In genomic region chr12:108840605-108841328, GRCh38 we compare ENCODE assay signal across 8 cellular contexts. TPM values are rescaled to one million over a fixed set of nuclear protein-coding genes. Genes with fewer than 3 reads are reported as not detected.
DNase-seq lines count a peak whose midpoint lies in the region; ATAC-seq and TF ChIP-seq lines count a peak whose summit lies in the region.
"Had no signal": no experiment of that assay in that cellular context is flagged by ENCODE, and none has a peak within 500 bp of the region (broad histone marks: within the 10 kb centered on the region; RNA-seq: fewer than 3 reads in every experiment).

No MANE protein-coding gene starts in this region.

- H3K36me3 Mint-ChIP-seq in WTC11 = peaks cover 15% of the 10 kb centered on the region

- peak overlapping the region; percentile 82; the same call in 1 of the 2 replicates for H3K4me2 ChIP-seq in HCT116 (ENCODE audit: low read length)

- H3K4me1 Mint-ChIP-seq in WTC11 = peaks cover 35% of the 10 kb centered on the region

- TF ChIP-seq CTCF in HCT116 (IDR thresholded peaks at IDR 0.05 in 2 of 3, conservative IDR thresholded peaks at IDR 0.05 in 1 of 3; ENCODE audit: borderline replicate concordance in 1 of 3, insufficient read depth in 1 of 3, low read depth in 2 of 3, low read length in 2 of 3) (no peak), WTC11 (IDR thresholded peaks at IDR 0.05) (no peak), fibroblast of villous mesenchyme (IDR thresholded peaks at IDR 0.05; ENCODE audit: insufficient read depth, low read depth, low read length) (no peak)

- peaks cover 86% of the 10 kb centered on the region for H3K79me2 ChIP-seq in HCT116 (ENCODE audit: insufficient read depth, low read length)

- peaks cover 3% of the 10 kb centered on the region; the same call in 1 of the 2 replicates for H3K9me3 Mint-ChIP-seq in WTC11

- H2AFZ ChIP-seq in HCT116 (ENCODE audit: low read depth, low read length, poor library complexity, severe bottlenecking) = no peak overlapping the region

- no peak overlapping the region for H3K4me3 Mint-ChIP-seq in WTC11

- TF ChIP-seq POLR2A in HCT116 (IDR thresholded peaks at IDR 0.05; ENCODE audit: borderline replicate concordance, extremely low read depth, insufficient read depth, insufficient read length) = no peak

- H3K27me3 Mint-ChIP-seq in WTC11 (ENCODE audit: low read depth) = no peaks in the 10 kb centered on the region

- H3K4me1 ChIP-seq in HCT116 (ENCODE audit: control insufficient read depth in 1 of 2, insufficient read depth in 2 of 2, low read length in 2 of 2) = peaks cover 56 to 85% of the 10 kb centered on the region in 2 experiments

- RAD21 ChIA-PET in HCT116 (lab: Charles Lee; ENCODE audit: low non-redundant PET in 1 of 2, low total read pairs in 2 of 2, uncharacterized antibody in 2 of 2, unreplicated experiment in 2 of 2) = no interaction called here

- ATAC-seq in HCT116 = no peak
- ATAC-seq in WTC11 = peak; percentile 12; the same call in 1 of the 2 replicates

- H4K20me1 ChIP-seq in HCT116 (ENCODE audit: insufficient read depth) = no peaks in the 10 kb centered on the region

- no peaks in the 10 kb centered on the region for H3K9me3 ChIP-seq in HCT116 (ENCODE audit: control insufficient read depth in 1 of 2, insufficient read depth in 1 of 2, low read depth in 1 of 2, low read length in 2 of 2)

- peak overlapping the region; percentile 37 for H3K27ac Mint-ChIP-seq in WTC11

- BruUV-seq in HCT116 (replicated peaks; lab: Mats Ljungman, UMichigan) = no TSS peak

- intact Hi-C loops in HCT116 (cut with micrococcal nuclease) = no loop called here

- H3K27me3 ChIP-seq in HCT116 (ENCODE audit: insufficient read depth, low read length) = no peaks in the 10 kb centered on the region

- H3K9me2 ChIP-seq in HCT116 (ENCODE audit: insufficient read depth) = no peaks in the 10 kb centered on the region

- peaks cover 0 to 51% of the 10 kb centered on the region in 2 experiments; a peak in 2 of 4 replicates for H3K36me3 ChIP-seq in HCT116 (ENCODE audit: control insufficient read depth in 1 of 2, insufficient read depth in 2 of 2, low read length in 2 of 2)

- no peak overlapping the region for H3K4me3 ChIP-seq in HCT116 (replicated peaks in 1 of 2; ENCODE audit: low read depth in 1 of 2, low read length in 2 of 2)
- H3K4me3 ChIP-seq in fibroblast of villous mesenchyme (ENCODE audit: low read depth, low read length) = no peak overlapping the region

- peak overlapping the region; percentile 99 for H3K27ac ChIP-seq in HCT116 (ENCODE audit: low read depth, low read length)

- CTCF ChIA-PET in HCT116 (lab: Charles Lee) = no interaction called here
- CTCF ChIA-PET in WTC11 (lab: Charles Lee) = no interaction called here

- POLR2A ChIA-PET in HCT116 (lab: Charles Lee) (no interaction called here), WTC11 (lab: Charles Lee) (no interaction called here)

- DNase-seq in HCT116 (ENCODE audit: low read depth, low spot score) = no peak
- DNase-seq in WTC11 (ENCODE audit: low spot score) = no peak
- peak; percentile 65 for DNase-seq in fibroblast of villous mesenchyme (ENCODE audit: low read depth)
- DNase-seq in smooth muscle cell of the brain vasculature (ENCODE audit: low read depth, low spot score) = peak; percentile 71
- DNase-seq in NCI-H2029 (lab: John Stamatoyannopoulos, UW) = no peak
- no peak for DNase-seq in cerebellar nuclear complex (lab: John Stamatoyannopoulos, UW)
- DNase-seq in SKM-1 treated with dmso at 0.1 percent for 144 hours (lab: John Stamatoyannopoulos, UW; ENCODE audit: unreplicated experiment) = no peak

- no peak for TF ChIP-seq RAD21 in HCT116 (IDR thresholded peaks at IDR 0.05; ENCODE audit: low read depth)

- peak overlapping the region; percentile 42 for H3K9ac ChIP-seq in HCT116 (ENCODE audit: low read length)

TF ChIP-seq in HCT116, 20 proteins besides CTCF, POLR2A, EP300 and RAD21 (continues in another document):
- TF ChIP-seq SRF (IDR thresholded peaks at IDR 0.05; ENCODE audit: low read depth) (no peak), FOSL1 (IDR thresholded peaks at IDR 0.05; ENCODE audit: low read depth) (no peak), ZFX (IDR thresholded peaks at IDR 0.05) (no peak), SP1 (IDR thresholded peaks at IDR 0.05; ENCODE audit: low read depth) (no peak), ZBTB33 (IDR thresholded peaks at IDR 0.05; ENCODE audit: extremely low read depth, insufficient replicate concordance, low read length) (no peak), SIN3A (IDR thresholded peaks at IDR 0.05; ENCODE audit: low read depth) (no peak), ELF1 (IDR thresholded peaks at IDR 0.05; ENCODE audit: borderline replicate concordance, low read depth) (no peak), EZH2phosphoT487 (IDR thresholded peaks at IDR 0.05; ENCODE audit: borderline replicate concordance) (no peak), CBX3 (IDR thresholded peaks at IDR 0.05; ENCODE audit: low read depth) (no peak), EGR1 (IDR thresholded peaks at IDR 0.05; ENCODE audit: low read depth) (no peak), TCF7L2 (IDR thresholded peaks at IDR 0.05; ENCODE audit: borderline replicate concordance, extremely low read depth, insufficient read depth, insufficient read length) (no peak), ATF3 (IDR thresholded peaks at IDR 0.05) (no peak), MAX (IDR thresholded peaks at IDR 0.05) (no peak), POLR2AphosphoS5 (IDR thresholded peaks at IDR 0.05; ENCODE audit: low read depth, low read length) (no peak)

TF ChIP-seq in WTC11, 78 proteins besides CTCF, POLR2A, EP300 and RAD21 (continues in another document):
- TF ChIP-seq ZBTB43 (CRISPR knock-in tag; IDR thresholded peaks at IDR 0.05) (no peak), TCF7 (CRISPR knock-in tag; IDR thresholded peaks at IDR 0.05; ENCODE audit: low read depth) (no peak), CREM (CRISPR knock-in tag; IDR thresholded peaks at IDR 0.05) (no peak), HMGXB4 (CRISPR knock-in tag; IDR thresholded peaks at IDR 0.05) (no peak), JUN (CRISPR knock-in tag; IDR thresholded peaks at IDR 0.05) (no peak), ZNF263 (CRISPR knock-in tag; IDR thresholded peaks at IDR 0.05; ENCODE audit: low read depth) (no peak), EMX1 (CRISPR knock-in tag; IDR thresholded peaks at IDR 0.05) (no peak), OVOL2 (CRISPR knock-in tag; IDR thresholded peaks at IDR 0.05; ENCODE audit: borderline replicate concordance) (no peak), ZNF121 (CRISPR knock-in tag; IDR thresholded peaks at IDR 0.05) (no peak), FOXP4 (CRISPR knock-in tag; IDR thresholded peaks at IDR 0.05) (no peak), NR2C2 (CRISPR knock-in tag; IDR thresholded peaks at IDR 0.05) (no peak)

RNA-seq across cellular contexts. Expression of gene SSH1, which starts 16.6 kb away (rescaled TPM):
- total RNA-seq in HCT116 (2021; ENCODE audit: unreplicated experiment) = 83.3 TPM
- polyA plus RNA-seq in HCT116 (2012) = 35.7 and 37.1 TPM in 2 replicates
- total RNA-seq in WTC11 (2021) = 18.7 to 23.1 TPM (median 21.3 TPM) in 3 replicates
- total RNA-seq in fibroblast of villous mesenchyme = 27.2 and 34.1 TPM in 2 replicates

RNA-seq across cellular contexts. Expression of gene DAO, which starts 39.1 kb away (rescaled TPM):
- total RNA-seq in HCT116 (2021; ENCODE audit: unreplicated experiment) = not detected
- polyA plus RNA-seq in HCT116 (2012) = not detected in 2 replicates
- 0.17 TPM in 1 of 3 replicates, not detected in the others for total RNA-seq in WTC11 (2021)
- total RNA-seq in fibroblast of villous mesenchyme = not detected in 2 replicates
- total RNA-seq: glomerular endothelial cell had no signal

Comparison
In these comparisons a context has a peak if more than half of its experiments do, and no peak if none do; other contexts are left out.
1. DNase-seq: peak in fibroblast of villous mesenchyme (single experiment) and smooth muscle cell of the brain vasculature (single experiment); none in HCT116 (single experiment), WTC11 (single experiment), NCI-H2029 (single experiment), cerebellar nuclear complex (0 of 2) and SKM-1 treated with dmso at 0.1 percent for 144 hours (single experiment).